18 cellular contexts compared by ENCODE assay signal in genomic region chr5:171432581-171433351, GRCh38. TPM values are rescaled to one million over a fixed set of nuclear protein-coding genes. Genes with fewer than 3 reads are reported as not detected.
"Had no signal": no experiment of that assay in that cellular context is flagged by ENCODE, and none has a peak within 500 bp of the region (broad histone marks: within the 10 kb centered on the region; RNA-seq: fewer than 3 reads in every experiment).

No MANE protein-coding gene starts in this region.

- H3K4me1 Mint-ChIP-seq: activated CD4-positive, alpha-beta memory T cell treated with anti-CD3 and anti-CD28 coated beads, Interleukin-2, amount 10 ng/mL, durations not matched to agents 7 days and 5 days; activated CD4-positive, alpha-beta T cell treated with anti-CD3 and anti-CD28 coated beads for 36 hours; central memory CD8-positive, alpha-beta T cell; naive B cell had no signal

- H3K27me3 ChIP-seq: body of pancreas, foreskin keratinocyte, right lobe of liver, stomach, testis had no signal

- H3K36me3 Mint-ChIP-seq: activated naive CD4-positive, alpha-beta T cell treated with anti-CD3 and anti-CD28 coated beads, Interleukin-2, amount 50 U/mL, for 72 hours; naive B cell had no signal

- H3K9me3 Mint-ChIP-seq: activated CD4-positive, alpha-beta memory T cell treated with anti-CD3 and anti-CD28 coated beads, Interleukin-2, amount 10 ng/mL, durations not matched to agents 7 days and 5 days; activated naive CD4-positive, alpha-beta T cell treated with anti-CD3 and anti-CD28 coated beads, Interleukin-2, amount 50 U/mL, for 72 hours; activated T-cell treated with anti-CD3 and anti-CD28 coated beads, Interleukin-2, amount 50 U/mL, for 4 hours; central memory CD8-positive, alpha-beta T cell had no signal

- DNase-seq: activated CD4-positive, alpha-beta memory T cell treated with anti-CD3 and anti-CD28 coated beads, Interleukin-2, amount 10 ng/mL, durations not matched to agents 7 days and 5 days; activated CD4-positive, alpha-beta T cell treated with anti-CD3 and anti-CD28 coated beads for 36 hours; activated T-cell treated with anti-CD3 and anti-CD28 coated beads, Interleukin-2, amount 50 U/mL, for 4 hours; amniotic stem cell; effector CD8-positive, alpha-beta T cell; foreskin keratinocyte; naive B cell; nucleus accumbens; right lobe of liver; stomach; T-helper 9 cell; testis had no signal

- ATAC-seq: activated CD4-positive, alpha-beta T cell treated with anti-CD3 and anti-CD28 coated beads for 36 hours; activated naive CD4-positive, alpha-beta T cell treated with anti-CD3 and anti-CD28 coated beads, Interleukin-2, amount 50 U/mL, for 72 hours; activated T-cell treated with anti-CD3 and anti-CD28 coated beads, Interleukin-2, amount 50 U/mL, for 4 hours; body of pancreas; foreskin keratinocyte had no signal

- H3K36me3 ChIP-seq: prostate gland, right lobe of liver, stomach had no signal

- H3K4me3 Mint-ChIP-seq: activated CD4-positive, alpha-beta memory T cell treated with anti-CD3 and anti-CD28 coated beads, Interleukin-2, amount 10 ng/mL, durations not matched to agents 7 days and 5 days; activated CD4-positive, alpha-beta T cell treated with anti-CD3 and anti-CD28 coated beads for 36 hours; activated T-cell treated with anti-CD3 and anti-CD28 coated beads, Interleukin-2, amount 50 U/mL, for 4 hours; central memory CD8-positive, alpha-beta T cell; naive B cell had no signal

- H3K9me3 ChIP-seq: body of pancreas, prostate gland, right lobe of liver, stomach, testis had no signal

- H3K27me3 Mint-ChIP-seq: activated CD4-positive, alpha-beta memory T cell treated with anti-CD3 and anti-CD28 coated beads, Interleukin-2, amount 10 ng/mL, durations not matched to agents 7 days and 5 days; activated CD4-positive, alpha-beta T cell treated with anti-CD3 and anti-CD28 coated beads for 36 hours had no signal

- H3K27ac Mint-ChIP-seq: activated CD4-positive, alpha-beta memory T cell treated with anti-CD3 and anti-CD28 coated beads, Interleukin-2, amount 10 ng/mL, durations not matched to agents 7 days and 5 days; activated CD4-positive, alpha-beta T cell treated with anti-CD3 and anti-CD28 coated beads for 36 hours; activated naive CD4-positive, alpha-beta T cell treated with anti-CD3 and anti-CD28 coated beads, Interleukin-2, amount 50 U/mL, for 72 hours had no signal

- H3K27ac ChIP-seq: body of pancreas, foreskin keratinocyte, prostate gland, right lobe of liver, SK-N-MC, stomach, testis, VCaP had no signal

- H3K4me3 ChIP-seq: body of pancreas, prostate gland, right lobe of liver, SK-N-MC, stomach, testis had no signal

- H3K4me1 ChIP-seq: foreskin keratinocyte, prostate gland, right lobe of liver, testis had no signal

RNA-seq across cellular contexts. Expression of gene FGF18, which starts 13.3 kb away (rescaled TPM):
- total RNA-seq: activated CD4-positive, alpha-beta memory T cell treated with anti-CD3 and anti-CD28 coated beads, Interleukin-2, amount 10 ng/mL, durations not matched to agents 7 days and 5 days; activated CD4-positive, alpha-beta T cell treated with anti-CD3 and anti-CD28 coated beads for 36 hours; body of pancreas; foreskin keratinocyte had no signal
- polyA plus RNA-seq: foreskin keratinocyte had no signal
